8 cellular contexts compared by ENCODE assay signal in the genomic region with DNA sequence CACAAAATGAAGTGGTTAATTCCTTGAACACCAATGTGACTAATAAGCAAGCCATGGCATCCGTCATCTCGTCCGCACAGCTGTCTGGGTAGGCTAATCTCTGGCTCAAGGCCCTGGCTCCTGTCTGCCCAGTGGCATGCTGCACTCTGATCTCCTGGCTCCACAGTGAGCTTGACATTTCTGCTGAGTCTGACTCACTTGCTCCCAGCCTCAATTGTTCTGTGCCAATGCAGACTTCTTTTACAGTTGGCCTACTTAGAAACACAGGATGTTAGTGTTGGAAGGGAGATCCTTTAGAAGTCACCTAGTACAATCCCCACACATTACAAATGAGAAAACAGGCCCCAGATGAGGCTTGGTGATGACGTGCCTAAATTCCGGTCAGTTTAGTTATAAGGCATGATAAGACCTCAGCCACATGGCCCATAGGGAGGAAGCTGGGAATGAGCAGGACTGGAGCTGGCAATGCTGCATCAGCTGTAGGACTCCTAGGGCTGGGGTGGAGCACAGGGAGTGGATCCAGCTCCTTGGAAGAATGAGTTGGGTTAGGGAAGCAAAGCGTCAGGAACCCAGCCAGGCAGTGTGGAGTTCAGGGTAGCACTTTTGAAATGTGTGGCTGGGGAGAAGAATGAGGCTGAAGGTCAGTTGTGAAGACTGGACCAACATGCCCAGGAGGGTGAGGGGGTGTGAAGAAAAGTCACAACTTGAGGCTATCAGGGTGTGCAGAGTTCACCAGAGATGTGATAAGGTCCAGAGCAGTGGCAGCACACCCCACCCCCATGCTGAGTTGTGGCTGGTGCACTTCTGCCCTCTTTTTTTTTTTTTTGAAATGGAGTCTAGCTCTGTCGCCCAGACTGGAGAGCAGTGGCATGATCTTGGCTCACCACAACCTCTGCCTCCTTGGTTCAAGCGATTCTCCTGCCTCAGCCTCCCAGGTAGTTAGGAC.
DNase-seq lines count a peak whose midpoint lies in the region; ATAC-seq and TF ChIP-seq lines count a peak whose summit lies in the region.
"Had no signal": no experiment of that assay in that cellular context is flagged by ENCODE, and none has a peak within 500 bp of the region (broad histone marks: within the 10 kb centered on the region; RNA-seq: fewer than 3 reads in every experiment).

No MANE protein-coding gene starts in this region.

- H3K4me3 ChIP-seq in MG63 (no peak overlapping the region), coronary artery (peak overlapping the region; percentile 24), right lobe of liver (no peak overlapping the region), upper lobe of left lung (no peak overlapping the region)

- H3K4me1 ChIP-seq in right lobe of liver: peaks cover 0 to 34% (median 3%) of the 10 kb centered on the region in 4 donors
- H3K4me1 ChIP-seq in upper lobe of left lung: peaks cover 10 to 27% (median 19%) of the 10 kb centered on the region in 4 donors

- H3K9me3 ChIP-seq in MG63: 0 out of 2 replicates have a peak, but pooled peaks cover 2% of the 10 kb centered on the region
- no peaks in the 10 kb centered on the region for H3K9me3 ChIP-seq in right lobe of liver
- no peaks in the 10 kb centered on the region for H3K9me3 ChIP-seq in upper lobe of left lung

- TF ChIP-seq EP300 in upper lobe of left lung (IDR thresholded peaks at IDR 0.05): peak in 2 of 4 donors; percentile 25 to 56

- H3K27me3 ChIP-seq in MG63 (no peaks in the 10 kb centered on the region), right lobe of liver (no peaks in the 10 kb centered on the region), upper lobe of left lung (no peaks in the 10 kb centered on the region)

- H3K36me3 ChIP-seq in MG63 (no peaks in the 10 kb centered on the region), right lobe of liver (no peaks in the 10 kb centered on the region), upper lobe of left lung (no peaks in the 10 kb centered on the region)

- DNase-seq in MG63: peak; percentile 99
- peak; percentile 97 for DNase-seq in coronary artery (ENCODE audit: low spot score)
- DNase-seq in right lobe of liver: peak; percentile 82 to 89 (median 86)
- peak in 1 of 2 donors; percentile 41 for DNase-seq in upper lobe of left lung
- no peak for DNase-seq in NCI-H1694 (lab: John Stamatoyannopoulos, UW)
- DNase-seq in cerebellar cortex (ENCODE audit: low spot score): no peak
- no peak for DNase-seq in GM19240 (ENCODE audit: insufficient read length, low spot score)
- DNase-seq: RPMI8226 had no signal

- ATAC-seq in right lobe of liver (peak; percentile 85 to 92 (median 90)), upper lobe of left lung (ENCODE audit: low FRiP score in 2 of 2) (peak; percentile 82 to 94)

- 35% methylated on average over 7 of the region's 8 CpGs for WGBS in right lobe of liver (ENCODE audit: insufficient coverage, low coverage, low lambda C conversion rate, missing lambda C conversion rate)
- 61 to 66% methylated on average over 8 of the region's 8 CpGs for WGBS in upper lobe of left lung, 2 donors

- TF ChIP-seq POLR2A in right lobe of liver (IDR thresholded peaks at IDR 0.05) (no peak), upper lobe of left lung (IDR thresholded peaks at IDR 0.05) (no peak)

- intact Hi-C loops in right lobe of liver (cut with DNase I): no loop called here

- TF ChIP-seq CTCF in coronary artery (IDR thresholded peaks at IDR 0.05): no peak
- no peak for TF ChIP-seq CTCF in right lobe of liver (IDR thresholded peaks at IDR 0.05)
- no peak for TF ChIP-seq CTCF in upper lobe of left lung (IDR thresholded peaks at IDR 0.05)

- H3K27ac ChIP-seq in coronary artery (peak overlapping the region; percentile 77 to 94), right lobe of liver (peak overlapping the region in 2 of 3 donors; percentile 54 to 75), upper lobe of left lung (peak overlapping the region; percentile 49 to 80 (median 66))

Comparison
In these comparisons a context has a peak if more than half of its experiments do, and no peak if none do; other contexts are left out.
1. DNase-seq: peak in MG63 (single experiment), coronary artery (single experiment) and right lobe of liver (3 of 3); none in NCI-H1694 (single experiment), cerebellar cortex (single experiment) and GM19240 (single experiment).
2. Peak in every context shown above with its lines, with median percentiles within 50 percentile points of each other: H3K27ac ChIP-seq.